Comparison of ENCODE assay signal across 18 cellular contexts in the genomic region with DNA sequence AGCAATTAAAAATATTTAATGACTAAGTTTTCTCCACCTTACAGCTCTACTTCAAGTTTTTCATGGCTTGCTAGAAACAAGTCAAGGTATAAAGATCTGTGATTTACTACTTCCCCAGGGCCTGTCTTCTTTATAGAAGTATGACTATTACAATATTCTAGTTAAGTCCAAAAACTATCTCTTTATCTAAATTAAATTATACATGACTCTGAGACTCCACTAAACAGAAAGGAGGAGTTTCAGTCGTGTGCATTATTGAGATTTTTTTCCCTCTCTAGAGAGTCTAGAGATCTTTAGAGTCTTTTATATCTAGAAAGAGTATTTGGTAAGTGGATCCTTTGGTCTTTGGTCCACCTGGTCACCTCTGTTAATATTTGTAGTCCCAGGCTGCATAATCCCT.
"Had no signal": no experiment of that assay in that cellular context is flagged by ENCODE, and none has a peak within 500 bp of the region (broad histone marks: within the 10 kb centered on the region; RNA-seq: fewer than 3 reads in every experiment).

No MANE protein-coding gene starts in this region.

- H3K4me3 ChIP-seq: body of pancreas, esophagus muscularis mucosa, right lobe of liver, spleen, testis had no signal

- H3K36me3 ChIP-seq: esophagus muscularis mucosa, right lobe of liver, spleen had no signal

- H3K27ac ChIP-seq: esophagus muscularis mucosa, right lobe of liver, spleen, testis had no signal

- H3K4me1 ChIP-seq: spleen, testis had no signal

- ATAC-seq: activated T-cell treated with anti-CD3 and anti-CD28 coated beads, Interleukin-2, amount 50 U/mL, for 72 hours; stimulated activated naive CD8-positive, alpha-beta T cell treated with anti-CD3 and anti-CD28 coated beads, Interleukin-15, amount 100 ng/mL, for 72 hours had no signal

- H3K9me3 ChIP-seq: body of pancreas, esophagus muscularis mucosa, right lobe of liver, testis had no signal

- H3K27me3 ChIP-seq: body of pancreas, esophagus muscularis mucosa, right lobe of liver, spleen, testis had no signal

- DNase-seq: activated CD4-positive, alpha-beta T cell treated with anti-CD3 and anti-CD28 coated beads, Interleukin-2, amount 10 ng/mL, durations not matched to agents 7 days and 5 days; activated CD4-positive, CD25-positive, alpha-beta regulatory T cell; activated CD8-positive, alpha-beta memory T cell treated with anti-CD3 and anti-CD28 coated beads, Interleukin-2, amount 50 U/mL, for 48 hours; activated gamma-delta T cell; activated T-cell treated with anti-CD3 and anti-CD28 coated beads, Interleukin-2, amount 50 U/mL, for 72 hours; amniotic stem cell; caudate nucleus; glutamatergic neuron; immature natural killer cell; nephron progenitor cell; spleen; stimulated activated CD4-positive, alpha-beta T cell treated with anti-CD3 and anti-CD28 coated beads, Interleukin-1b, Interleukin-23, amount 100 ng/mL, for 48 hours; stimulated activated naive CD8-positive, alpha-beta T cell treated with anti-CD3 and anti-CD28 coated beads, Interleukin-15, amount 100 ng/mL, for 72 hours; T-helper 2 cell; testis had no signal
